ENCODE assay signal across 8 cellular contexts in the genomic region with DNA sequence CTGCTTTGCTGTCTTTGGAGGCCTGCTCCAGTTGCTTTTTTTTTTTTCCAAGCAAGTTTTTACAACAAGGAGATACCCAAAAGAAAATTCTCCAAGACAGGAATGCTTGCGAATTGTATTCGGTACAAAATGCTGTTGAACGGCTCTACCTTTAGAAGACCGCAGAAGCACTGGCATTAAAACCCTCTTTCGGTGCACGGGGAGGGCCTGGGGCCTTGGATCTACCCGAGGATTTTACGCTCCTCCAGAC. TPM values are rescaled to one million over a fixed set of nuclear protein-coding genes. Genes with fewer than 3 reads are reported as not detected.
DNase-seq lines count a peak whose midpoint lies in the region; ATAC-seq, FAIRE-seq and TF ChIP-seq lines count a peak whose summit lies in the region.

No MANE protein-coding gene starts in this region.

- TF ChIP-seq RAD21 in K562 (CRISPR knock-in tag; conservative IDR thresholded peaks at IDR 0.05 in 1 of 2, IDR thresholded peaks at IDR 0.05 in 1 of 2): no peak

- H4K91ac ChIP-seq in mesenchymal stem cell (ENCODE audit: low read length): no peak overlapping the region

- no peak for TF ChIP-seq CTCF in heart right ventricle (IDR thresholded peaks at IDR 0.05)
- TF ChIP-seq CTCF in K562 (IDR thresholded peaks at IDR 0.05 in 2 of 3, conservative IDR thresholded peaks at IDR 0.05 in 1 of 3; ENCODE audit: insufficient read depth in 2 of 3, low read depth in 1 of 3, low read length in 3 of 3): no peak

- no peak overlapping the region for H3K14ac ChIP-seq in mesenchymal stem cell (ENCODE audit: low read length in 2 of 2)

- H3K9me3 ChIP-seq in heart right ventricle (no peaks in the 10 kb centered on the region), K562 (replicated peaks; ENCODE audit: control insufficient read depth, insufficient read depth, low read depth, low read length) (no peaks in the 10 kb centered on the region), mesenchymal stem cell (ENCODE audit: control insufficient read depth, low read length) (no peaks in the 10 kb centered on the region), aorta (ENCODE audit: control insufficient read depth, low read length) (no peaks in the 10 kb centered on the region)

- H3K36me3 ChIP-seq in heart right ventricle (peaks cover 0 to 9% (median 0%) of the 10 kb centered on the region in 9 donors), K562 (ENCODE audit: control insufficient read depth, insufficient read depth, low read length) (peaks cover 6% of the 10 kb centered on the region; the same call in 1 of the 3 replicates), mesenchymal stem cell (ENCODE audit: control insufficient read depth in 1 of 2, insufficient read depth in 2 of 2, low read depth in 1 of 2, low read length in 2 of 2) (peaks cover 0 to 9% of the 10 kb centered on the region in 2 experiments), aorta (ENCODE audit: control insufficient read depth in 1 of 2, insufficient read depth in 2 of 2, low read length in 1 of 2) (no peaks in the 10 kb centered on the region)

- peak overlapping the region in 1 of 2 experiments; percentile 52 for H2BK12ac ChIP-seq in mesenchymal stem cell (ENCODE audit: low read length in 2 of 2)

- no TSS peak for BruUV-seq in K562 (replicated peaks; lab: Mats Ljungman, UMichigan)

- FAIRE-seq in K562 (lab: Jason Lieb, UNC): peak; percentile 11

- ATAC-seq in heart right ventricle (no peak), Right ventricle myocardium superior (ENCODE audit: poor library complexity) (no peak), K562 (no peak), aorta (ENCODE audit: low FRiP score) (no peak)

- H3K4me3 ChIP-seq in heart right ventricle (peak overlapping the region in 9 of 10 donors; percentile 76 to 100 (median 99)), K562 (peak overlapping the region; percentile 86; the same call in 1 of the 2 replicates), mesenchymal stem cell (ENCODE audit: insufficient read depth in 1 of 2, low read depth in 1 of 2, low read length in 2 of 2) (peak overlapping the region; percentile 90 to 95), aorta (ENCODE audit: low read length in 2 of 2) (peak overlapping the region; percentile 32 to 99)

- H4K20me1 ChIP-seq in K562 (replicated peaks; ENCODE audit: control insufficient read depth, insufficient read depth, low read length): no peaks in the 10 kb centered on the region; the same call in 1 of the 2 replicates

- peak overlapping the region in 1 of 2 experiments; percentile 96; a peak in 2 of 4 replicates for H3K9ac ChIP-seq in K562 (ENCODE audit: insufficient read depth in 1 of 2, low read depth in 2 of 2, low read length in 2 of 2)
- peak overlapping the region; percentile 91 for H3K9ac ChIP-seq in mesenchymal stem cell (ENCODE audit: low read length)

- H3K18ac ChIP-seq in mesenchymal stem cell (ENCODE audit: low read depth in 1 of 2, low read length in 2 of 2): peak overlapping the region in 1 of 2 experiments; percentile 93

- in situ Hi-C loops in K562 (cut with MboI): no loop called here

- H2AFZ ChIP-seq in K562 (ENCODE audit: low read depth, low read length): peak overlapping the region; percentile 89
- peak overlapping the region; percentile 81 for H2AFZ ChIP-seq in mesenchymal stem cell (ENCODE audit: low read depth, low read length)

- H3K23ac ChIP-seq in mesenchymal stem cell (ENCODE audit: low read length in 2 of 2): no peak overlapping the region

- peaks cover 5% of the 10 kb centered on the region for H3K79me1 ChIP-seq in mesenchymal stem cell (replicated peaks; ENCODE audit: low read length, poor library complexity, severe bottlenecking)

- POLR2A ChIA-PET in K562 (lab: Yijun Ruan, JAX): no interaction called here

- intact Hi-C loops in heart right ventricle (cut with DNase I): loop anchor here in 3 of 10 donors (5.0 to 10.0 kb wide), 3 partner anchors 41 to 118 kb away; partner anchors contain the start of gene PSMD12 (in 1 of the 3)
- intact Hi-C loops in Right ventricle myocardium superior (cut with DNase I): no loop called here
- intact Hi-C loops in K562 (cut with micrococcal nuclease): no loop called here
- intact Hi-C loops in aorta (cut with DNase I): loop anchor here in 1 of 2 donors (10.0 kb wide), 1 partner anchor 118 kb away; the partner anchor contains the start of gene PSMD12

- TF ChIP-seq EP300 in K562 (IDR thresholded peaks at IDR 0.05; ENCODE audit: low read length): no peak

- peak overlapping the region; percentile 33 for H2BK5ac ChIP-seq in mesenchymal stem cell (ENCODE audit: low read depth, low read length, poor library complexity, severe bottlenecking)

- H3K27me3 ChIP-seq in heart right ventricle (no peaks in the 10 kb centered on the region), K562 (ENCODE audit: control insufficient read depth in 2 of 2, insufficient read depth in 2 of 2, low read length in 2 of 2) (no peaks in the 10 kb centered on the region), mesenchymal stem cell (ENCODE audit: control insufficient read depth in 1 of 2, insufficient read depth in 1 of 2, low read length in 2 of 2) (no peaks in the 10 kb centered on the region), aorta (ENCODE audit: control insufficient read depth in 1 of 2, insufficient read depth in 2 of 2, low read length in 1 of 2) (no peaks in the 10 kb centered on the region)

- no peak overlapping the region for H2BK15ac ChIP-seq in mesenchymal stem cell (ENCODE audit: low read depth, poor library complexity, severe bottlenecking)

- peaks cover 36% of the 10 kb centered on the region for H3K79me2 ChIP-seq in K562 (ENCODE audit: control insufficient read depth, insufficient read depth, low read length)

- CTCF ChIA-PET in K562 (lab: Yijun Ruan, JAX; ENCODE audit: low intra/inter-chr PET ratio): no interaction called here

- no peaks in the 10 kb centered on the region for H3K9me1 ChIP-seq in K562 (ENCODE audit: control insufficient read depth, insufficient read depth, low read length)

- no peak overlapping the region for H4K8ac ChIP-seq in mesenchymal stem cell (ENCODE audit: low read length)

- H3K27ac ChIP-seq in heart right ventricle: peak overlapping the region in 4 of 10 donors; percentile 93 to 97 (median 96)
- H3K27ac ChIP-seq in K562 (ENCODE audit: extremely low read depth, low read depth, low read length): no peak overlapping the region
- H3K27ac ChIP-seq in mesenchymal stem cell (ENCODE audit: low read length, poor library complexity, severe bottlenecking): peak overlapping the region; percentile 29
- no peak overlapping the region for H3K27ac ChIP-seq in aorta (ENCODE audit: low read depth in 1 of 2, low read length in 2 of 2)

- DNase-seq in heart right ventricle: no peak
- DNase-seq in Right ventricle myocardium superior: no peak
- no peak for DNase-seq in K562 (ENCODE audit: extremely low read depth in 1 of 4, low spot score in 3 of 4)
- peak; percentile 38 for DNase-seq in mesenchymal stem cell
- DNase-seq in aorta: no peak
- DNase-seq in NCI-H2196 (lab: John Stamatoyannopoulos, UW; ENCODE audit: unreplicated experiment): no peak
- no peak for DNase-seq in cerebellar cortex (ENCODE audit: low spot score)
- no peak for DNase-seq in stimulated activated CD4-positive, alpha-beta T cell treated with anti-CD3 and anti-CD28 coated beads, Interleukin-4, amount 100 ng/mL, for 4 hours

- 45 to 51% methylated on average over 8 of the region's 8 CpGs for WGBS in heart right ventricle, 2 donors
- 47% methylated on average over 8 of the region's 8 CpGs for WGBS in K562 (ENCODE audit: insufficient coverage, low coverage, missing lambda C conversion rate)
- WGBS in mesenchymal stem cell: 11% methylated on average over 8 of the region's 8 CpGs
- WGBS in aorta, 2 donors: 31 to 32% methylated on average over 8 of the region's 8 CpGs

- H3K4ac ChIP-seq in mesenchymal stem cell (ENCODE audit: low read depth in 1 of 2, low read length in 2 of 2): no peak overlapping the region

- H3K4me1 ChIP-seq in heart right ventricle (peaks cover 5 to 44% (median 38%) of the 10 kb centered on the region in 9 donors), K562 (replicated peaks in 1 of 2; ENCODE audit: control insufficient read depth in 2 of 2, insufficient read depth in 2 of 2, low read length in 2 of 2) (peaks cover 11 to 19% of the 10 kb centered on the region in 2 experiments), mesenchymal stem cell (ENCODE audit: control insufficient read depth, insufficient read depth, low read depth, low read length) (peaks cover 8% of the 10 kb centered on the region), aorta (ENCODE audit: control insufficient read depth in 1 of 2, insufficient read depth in 2 of 2, low read length in 2 of 2) (no peaks in the 10 kb centered on the region)

- H3K4me2 ChIP-seq in K562 (ENCODE audit: insufficient read depth, low read length): peak overlapping the region; percentile 76
- H3K4me2 ChIP-seq in mesenchymal stem cell (ENCODE audit: low read length, poor library complexity, severe bottlenecking): peak overlapping the region; percentile 98

- no peak overlapping the region for H2AK5ac ChIP-seq in mesenchymal stem cell (ENCODE audit: low read length, severe bottlenecking)

- no peak for TF ChIP-seq POLR2A in K562 (conservative IDR thresholded peaks at IDR 0.05)

- H2BK120ac ChIP-seq in mesenchymal stem cell (ENCODE audit: low read depth, low read length): no peak overlapping the region

RNA-seq across cellular contexts. Expression of gene HELZ, which starts 1.3 kb away (rescaled TPM):
- total RNA-seq in heart right ventricle (10 to 100 TPM; 27.4 to 50.3 (median 41.7) TPM), Right ventricle myocardium superior (33.3 TPM), K562 (2014; rRNA removed) (12.9 and 18.6 TPM in 2 replicates), K562 (2014; rRNA removed; fragmentation: Illumina TruSeq; extraction: Trizol) (34.2 and 39.6 TPM in 2 replicates), K562 (2015; rRNA removed; fragmentation: Illumina TruSeq; extraction: Trizol) (24.0 and 25.1 TPM in 2 replicates), K562 (2021) (39.8 TPM in 2 replicates), aorta (10 to 100 TPM; 47.4 to 75.7 TPM)
- polyA plus RNA-seq in heart right ventricle (1 to 10 TPM; 2.4 to 4.5 TPM), K562 (2011; rRNA removed) (23.7 and 25.4 TPM in 2 replicates), K562 (2014; fragmentation: Illumina TruSeq; extraction: Trizol) (13.4 and 17.3 TPM in 2 replicates), K562 (2014; fragmentation: Nextera tagmentation; extraction: Ambion mirVana) (10 to 100 TPM in 1 of 2 experiments, 1 to 10 TPM in 1; 5.2 to 11.3 TPM), K562 (2014; rRNA removed) (7.7 and 8.9 TPM in 2 replicates), aorta (1 to 10 TPM; 2.8 to 3.5 TPM)
- 122 and 381 TPM in 2 replicates for total RNA-seq in K562 (2011; cell fraction: chromatin; rRNA removed; ENCODE audit: low replicate concordance)
- 40.2 and 76.2 TPM in 2 replicates for total RNA-seq in K562 (2011; cell fraction: nucleolus; rRNA removed)
- total RNA-seq in K562 (2011; cell fraction: nucleoplasm; rRNA removed): 95.5 and 139 TPM in 2 replicates
- 8.3 and 13.5 TPM in 2 replicates for polyA plus RNA-seq in K562 (2011; cell fraction: cytosol; rRNA removed)
- 21.2 and 23.2 TPM in 2 replicates for polyA plus RNA-seq in K562 (2011; cell fraction: nucleus; rRNA removed)
- 5.8 and 15.1 TPM in 2 replicates for polyA plus RNA-seq in K562 (2012)
- polyA minus RNA-seq in K562 (2011; rRNA and poly(A)+ RNA removed): 140 and 161 TPM in 2 replicates
- polyA minus RNA-seq in K562 (2011; cell fraction: cytosol; rRNA and poly(A)+ RNA removed): 43.3 and 44.0 TPM in 2 replicates
- polyA minus RNA-seq in K562 (2011; cell fraction: nucleus; rRNA and poly(A)+ RNA removed): 48.1 and 120 TPM in 2 replicates
- 12.8 TPM for polyA plus RNA-seq in mesenchymal stem cell (2013, experiment 1 of 2)
- 12.1 TPM for polyA plus RNA-seq in mesenchymal stem cell (2013, experiment 2 of 2)
